In the genomic region with DNA sequence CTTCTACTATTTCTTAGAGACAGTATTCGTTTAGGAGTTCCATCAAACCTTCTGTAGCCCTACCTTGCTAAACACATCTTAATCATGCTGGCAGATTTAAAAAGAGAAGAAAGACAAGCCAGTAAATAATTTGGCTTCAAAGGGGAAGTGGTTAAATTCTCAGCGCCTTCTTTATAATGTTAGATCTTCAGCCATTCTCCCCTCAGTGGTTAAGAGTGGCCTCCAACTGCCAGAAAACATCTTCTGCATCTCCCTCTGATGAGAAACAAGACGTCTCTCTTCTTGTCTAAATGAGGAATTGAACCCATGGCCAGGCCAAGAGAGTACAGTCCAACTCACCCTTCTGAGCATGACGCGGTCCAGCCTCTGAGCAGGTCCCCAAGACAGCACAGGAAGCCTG, we compare ENCODE assay signal across 1 cellular context.
TF ChIP-seq lines count a peak whose summit lies in the region.

No MANE protein-coding gene starts in this region.

TF ChIP-seq in K562, 482 proteins besides CTCF, POLR2A, EP300 and RAD21 (continued from another document):
- no peak for TF ChIP-seq RREB1 (CRISPR knock-in tag; IDR thresholded peaks at IDR 0.05)
- no peak for TF ChIP-seq ZFP36 (IDR thresholded peaks at IDR 0.05; ENCODE audit: low read depth, low read length, partially characterized antibody)
- TF ChIP-seq NCOA4 (IDR thresholded peaks at IDR 0.05; ENCODE audit: partially characterized antibody) = no peak
- TF ChIP-seq ZNF695 (CRISPR knock-in tag; IDR thresholded peaks at IDR 0.05) = no peak
- TF ChIP-seq AFF1 (IDR thresholded peaks at IDR 0.05; ENCODE audit: low read depth in 1 of 2, partially characterized antibody in 2 of 2) = no peak
- TF ChIP-seq SAP30 (IDR thresholded peaks at IDR 0.05; ENCODE audit: borderline replicate concordance, insufficient read depth, low read depth, low read length, poor library complexity, severe bottlenecking) = no peak
- TF ChIP-seq ZNF717 (CRISPR knock-in tag; IDR thresholded peaks at IDR 0.05) = no peak
- TF ChIP-seq HIVEP1 (CRISPR knock-in tag; IDR thresholded peaks at IDR 0.05) = no peak
- TF ChIP-seq, protein P1, sequence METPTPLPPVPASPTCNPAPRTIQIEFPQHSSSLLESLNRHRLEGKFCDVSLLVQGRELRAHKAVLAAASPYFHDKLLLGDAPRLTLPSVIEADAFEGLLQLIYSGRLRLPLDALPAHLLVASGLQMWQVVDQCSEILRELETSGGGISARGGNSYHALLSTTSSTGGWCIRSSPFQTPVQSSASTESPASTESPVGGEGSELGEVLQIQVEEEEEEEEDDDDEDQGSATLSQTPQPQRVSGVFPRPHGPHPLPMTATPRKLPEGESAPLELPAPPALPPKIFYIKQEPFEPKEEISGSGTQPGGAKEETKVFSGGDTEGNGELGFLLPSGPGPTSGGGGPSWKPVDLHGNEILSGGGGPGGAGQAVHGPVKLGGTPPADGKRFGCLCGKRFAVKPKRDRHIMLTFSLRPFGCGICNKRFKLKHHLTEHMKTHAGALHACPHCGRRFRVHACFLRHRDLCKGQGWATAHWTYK (CRISPR knock-in tag; IDR thresholded peaks at IDR 0.05) = no peak
